ENCODE assay signal across 23 cellular contexts in the genomic region with DNA sequence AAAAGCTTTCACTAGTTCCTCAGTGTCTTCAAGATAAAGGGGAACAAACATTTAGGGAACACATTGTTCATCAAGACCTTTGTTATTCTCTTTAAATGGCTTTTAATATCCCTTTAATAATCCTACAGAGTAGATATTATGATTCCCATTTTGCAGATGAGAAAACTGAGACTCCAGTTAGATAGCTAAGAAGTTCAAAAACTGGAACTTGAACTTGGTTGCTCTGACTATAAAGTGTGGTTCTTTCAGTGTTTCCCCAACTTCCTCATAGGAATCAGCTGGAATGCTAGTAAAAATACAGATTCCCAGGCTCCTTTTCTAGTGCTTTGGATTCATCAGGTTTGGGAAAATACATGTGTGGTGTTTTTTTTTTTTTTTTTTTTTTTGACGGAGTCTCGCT. TPM values are rescaled to one million over a fixed set of nuclear protein-coding genes. Genes with fewer than 3 reads are reported as not detected.
"Had no signal": no experiment of that assay in that cellular context is flagged by ENCODE, and none has a peak within 500 bp of the region (broad histone marks: within the 10 kb centered on the region; RNA-seq: fewer than 3 reads in every experiment).

No MANE protein-coding gene starts in this region.

- H3K27ac Mint-ChIP-seq: activated CD4-positive, alpha-beta T cell treated with anti-CD3 and anti-CD28 coated beads, Interleukin-2, amount 10 ng/mL, durations not matched to agents 7 days and 5 days; activated CD8-positive, alpha-beta T cell treated with anti-CD3 and anti-CD28 coated beads, Interleukin-2, amount 10 ng/mL, durations not matched to agents 7 days and 5 days; activated T-cell treated with anti-CD3 and anti-CD28 coated beads, Interleukin-2, amount 50 U/mL, for 24 hours; naive B cell; neural progenitor cell; stimulated activated memory B cell treated with anti-CD40 and anti-IgM and Interleukin-4, amounts not matched to agents 10 μg/mL and 1 μg/mL and 100 μg/mL, for 72 hours had no signal

- H3K4me3 ChIP-seq: breast epithelium, esophagus squamous epithelium, neural progenitor cell, ovary, sigmoid colon, spleen, tibial artery had no signal

- H3K9me3 ChIP-seq: breast epithelium, esophagus squamous epithelium, ovary, sigmoid colon, spleen, tibial artery had no signal

- H3K27me3 ChIP-seq: esophagus squamous epithelium, neural progenitor cell, ovary, sigmoid colon, spleen, tibial artery had no signal

- H3K9ac ChIP-seq: neural progenitor cell had no signal

- ATAC-seq: activated CD4-positive, CD25-positive, alpha-beta regulatory T cell treated with anti-CD3 and anti-CD28 coated beads, Interleukin-2, amount 50 U/mL, for 24 hours; activated CD8-positive, alpha-beta T cell treated with anti-CD3 and anti-CD28 coated beads, Interleukin-2, amount 10 ng/mL, durations not matched to agents 7 days and 5 days; stimulated activated memory B cell treated with anti-CD40 and anti-IgM and Interleukin-4, amounts not matched to agents 10 μg/mL and 1 μg/mL and 100 μg/mL, for 72 hours had no signal

- H3K9me3 Mint-ChIP-seq: activated CD4-positive, alpha-beta T cell treated with anti-CD3 and anti-CD28 coated beads, Interleukin-2, amount 10 ng/mL, durations not matched to agents 7 days and 5 days; activated T-cell treated with anti-CD3 and anti-CD28 coated beads, Interleukin-2, amount 50 U/mL, for 24 hours; naive B cell; neural progenitor cell; stimulated activated memory B cell treated with anti-CD40 and anti-IgM and Interleukin-4, amounts not matched to agents 10 μg/mL and 1 μg/mL and 100 μg/mL, for 72 hours had no signal

- H2AFZ ChIP-seq: neural progenitor cell had no signal

- H3K36me3 ChIP-seq: breast epithelium, esophagus squamous epithelium, neural progenitor cell, ovary, sigmoid colon, tibial artery had no signal

- FAIRE-seq: urothelium cell line had no signal

- H3K27ac ChIP-seq: breast epithelium, ovary had no signal

- DNase-seq: activated CD4-positive, alpha-beta T cell treated with anti-CD3 and anti-CD28 coated beads, Interleukin-2, amount 10 ng/mL, durations not matched to agents 7 days and 5 days; activated CD8-positive, alpha-beta T cell treated with anti-CD3 and anti-CD28 coated beads, Interleukin-2, amount 10 ng/mL, durations not matched to agents 7 days and 5 days; activated effector memory CD4-positive, alpha-beta T cell treated with Interleukin-2 at 50 U/mL for 16 hours; activated naive CD4-positive, alpha-beta T cell treated with anti-CD3 and anti-CD28 coated beads, Interleukin-2, amount 50 U/mL, for 16 hours; activated T-cell treated with anti-CD3 and anti-CD28 coated beads, Interleukin-2, amount 50 U/mL, for 24 hours; aorta; dermis blood vessel endothelial cell; effector memory CD4-positive, alpha-beta T cell; esophagus squamous epithelium; mammary epithelial cell; midbrain; naive B cell; ovary; sigmoid colon; spleen; stimulated activated CD4-positive, alpha-beta T cell treated with anti-CD3 and anti-CD28 coated beads, Interleukin-4, amount 100 ng/mL, for 4 hours; T1000; tibial artery had no signal

- H3K4me1 Mint-ChIP-seq: naive B cell; stimulated activated memory B cell treated with anti-CD40 and anti-IgM and Interleukin-4, amounts not matched to agents 10 μg/mL and 1 μg/mL and 100 μg/mL, for 72 hours had no signal

- H3K4me3 Mint-ChIP-seq: activated CD4-positive, alpha-beta T cell treated with anti-CD3 and anti-CD28 coated beads, Interleukin-2, amount 10 ng/mL, durations not matched to agents 7 days and 5 days; activated CD8-positive, alpha-beta T cell treated with anti-CD3 and anti-CD28 coated beads, Interleukin-2, amount 10 ng/mL, durations not matched to agents 7 days and 5 days; activated T-cell treated with anti-CD3 and anti-CD28 coated beads, Interleukin-2, amount 50 U/mL, for 24 hours; naive B cell; neural progenitor cell; stimulated activated memory B cell treated with anti-CD40 and anti-IgM and Interleukin-4, amounts not matched to agents 10 μg/mL and 1 μg/mL and 100 μg/mL, for 72 hours had no signal

- H3K27me3 Mint-ChIP-seq: activated CD4-positive, alpha-beta T cell treated with anti-CD3 and anti-CD28 coated beads, Interleukin-2, amount 10 ng/mL, durations not matched to agents 7 days and 5 days; naive B cell; stimulated activated memory B cell treated with anti-CD40 and anti-IgM and Interleukin-4, amounts not matched to agents 10 μg/mL and 1 μg/mL and 100 μg/mL, for 72 hours had no signal

RNA-seq across cellular contexts. Expression of a gene that starts 59.2 kb away (rescaled TPM):
- total RNA-seq: aorta, ovary, sigmoid colon had no signal
- polyA plus RNA-seq: ovary had no signal
